Comparison of ENCODE assay signal across 24 cellular contexts in the genomic region with DNA sequence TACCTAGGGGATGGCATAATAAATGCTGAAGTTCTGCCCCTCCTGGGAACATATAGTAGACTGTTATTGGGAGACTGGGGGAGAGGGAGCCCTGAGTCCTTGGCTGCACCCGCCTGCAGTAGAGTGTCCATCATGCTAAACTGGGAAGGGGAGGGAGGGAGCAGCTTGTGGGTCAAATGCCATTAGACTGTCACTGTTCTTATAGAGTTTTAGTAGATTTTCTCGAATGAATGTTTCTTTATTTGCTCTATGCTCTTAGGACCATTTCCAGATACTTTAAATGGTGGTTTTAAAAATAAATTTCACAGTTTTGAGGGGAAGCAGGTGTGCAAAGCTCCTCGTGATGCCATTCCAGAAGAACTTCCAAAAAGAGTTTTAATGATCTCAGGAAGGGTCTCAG.
DNase-seq lines count a peak whose midpoint lies in the region; ATAC-seq, FAIRE-seq and TF ChIP-seq lines count a peak whose summit lies in the region.
"Had no signal": no experiment of that assay in that cellular context is flagged by ENCODE, and none has a peak within 500 bp of the region (broad histone marks: within the 10 kb centered on the region; RNA-seq: fewer than 3 reads in every experiment).

No MANE protein-coding gene starts in this region.

- CTCF ChIA-PET in HEK293 (lab: Yijun Ruan, JAX) (interaction anchor here (0.6 kb wide), 1 partner anchor 64 kb away, joined by 3 read pairs; no protein-coding TSS in a partner anchor), GM12878 (lab: Yijun Ruan, JAX) (no interaction called here)

- 35% methylated on average over 3 of the region's 3 CpGs for WGBS in GM12878 (ENCODE audit: insufficient coverage, insufficient replicate concordance, low lambda C conversion rate, missing lambda C conversion rate)
- WGBS in trophoblast cell (ENCODE audit: extremely low coverage, insufficient coverage, insufficient read length): no CpG with 5 or more reads among the region's 3 CpGs

- no peaks in the 10 kb centered on the region for H4K20me1 ChIP-seq in GM12878 (ENCODE audit: control insufficient read depth, insufficient read depth)
- no peaks in the 10 kb centered on the region for H4K20me1 ChIP-seq in GM23338 (replicated peaks; ENCODE audit: insufficient read depth)
- H4K20me1 ChIP-seq: BLaER1 had no signal

- H3K4me1 ChIP-seq in HEK293 (ENCODE audit: control insufficient read depth, insufficient read depth, low read length): 0 out of 2 replicates have a peak, but pooled peaks cover 4% of the 10 kb centered on the region
- peaks cover 3% of the 10 kb centered on the region for H3K4me1 ChIP-seq in RWPE2 (ENCODE audit: insufficient read depth, poor library complexity, severe bottlenecking)
- H3K4me1 ChIP-seq in GM12878 (ENCODE audit: control insufficient read depth, insufficient read depth, low read length): no peaks in the 10 kb centered on the region
- H3K4me1 ChIP-seq in trophoblast cell (ENCODE audit: control insufficient read depth in 1 of 2, insufficient read depth in 2 of 2, low read length in 2 of 2): peaks cover 2 to 4% of the 10 kb centered on the region in 2 experiments
- no peaks in the 10 kb centered on the region for H3K4me1 ChIP-seq in GM23338 (ENCODE audit: insufficient read depth)
- H3K4me1 ChIP-seq: BE2C had no signal

- H3K9me2 ChIP-seq in GM23338 (ENCODE audit: insufficient read depth): no peaks in the 10 kb centered on the region

- H3K36me3 Mint-ChIP-seq in GM23338 (ENCODE audit: low read depth): peaks cover 14% of the 10 kb centered on the region
- peaks cover 16% of the 10 kb centered on the region for H3K36me3 Mint-ChIP-seq in mesothelial cell of epicardium
- H3K36me3 Mint-ChIP-seq: CD14-positive monocyte; CD4-positive, alpha-beta memory T cell; CD4-positive, CD25-positive, alpha-beta regulatory T cell had no signal

- H3K36me3 ChIP-seq in HEK293 (ENCODE audit: control insufficient read depth in 2 of 2, insufficient read depth in 1 of 2, low read length in 2 of 2) (no peaks in the 10 kb centered on the region), RWPE2 (ENCODE audit: low read depth) (no peaks in the 10 kb centered on the region), GM12878 (ENCODE audit: control insufficient read depth in 2 of 2, insufficient read depth in 2 of 2, low read length in 1 of 2) (no peaks in the 10 kb centered on the region), trophoblast cell (ENCODE audit: control insufficient read depth in 1 of 2, insufficient read depth in 2 of 2, low read length in 2 of 2) (no peaks in the 10 kb centered on the region), GM23338 (ENCODE audit: insufficient read depth) (no peaks in the 10 kb centered on the region)
- H3K36me3 ChIP-seq: BE2C, BLaER1 had no signal

- in situ Hi-C loops in GM12878 (cut with MboI): no loop called here

- H3K9ac ChIP-seq in GM12878 (ENCODE audit: control insufficient read depth, insufficient read depth, low read length) (no peak overlapping the region), trophoblast cell (ENCODE audit: low read length) (no peak overlapping the region)
- H3K9ac ChIP-seq: BLaER1 had no signal

- H3K27ac Mint-ChIP-seq in GM23338 (no peak overlapping the region), mesothelial cell of epicardium (no peak overlapping the region)
- H3K27ac Mint-ChIP-seq: CD14-positive monocyte; CD4-positive, alpha-beta memory T cell; CD4-positive, CD25-positive, alpha-beta regulatory T cell; CD8-positive, alpha-beta memory T cell had no signal

- no peak overlapping the region for H3K4me2 ChIP-seq in GM12878 (ENCODE audit: control insufficient read depth, insufficient read depth)
- H3K4me2 ChIP-seq in trophoblast cell (ENCODE audit: low read length): no peak overlapping the region
- H3K4me2 ChIP-seq in GM23338: no peak overlapping the region
- H3K4me2 ChIP-seq: BLaER1 had no signal

- peaks cover 5% of the 10 kb centered on the region; the same call in 2 of the 3 replicates for H3K4me1 Mint-ChIP-seq in GM23338
- H3K4me1 Mint-ChIP-seq in mesothelial cell of epicardium: no peaks in the 10 kb centered on the region
- H3K4me1 Mint-ChIP-seq: CD14-positive monocyte; CD8-positive, alpha-beta memory T cell had no signal

- DNase-seq in RWPE2 (ENCODE audit: low spot score): no peak
- no peak for DNase-seq in GM12878 (ENCODE audit: low read depth, low spot score)
- DNase-seq in trophoblast cell: no peak
- DNase-seq in GM23338 (ENCODE audit: low spot score): no peak
- DNase-seq in mesothelial cell of epicardium (ENCODE audit: low spot score in 2 of 2, unreplicated experiment in 2 of 2): no peak
- DNase-seq: 8988T; ACHN; BE2C; C1 segment of cervical spinal cord; CD4-positive, alpha-beta memory T cell; CD4-positive, CD25-positive, alpha-beta regulatory T cell; CD8-positive, alpha-beta memory T cell; COR-L47; DMS 273 treated with DMSO at 0.1 percent for 48 hours; DMS153; GF-D8 had no signal

- H2BK5ac ChIP-seq in trophoblast cell (ENCODE audit: low read depth, low read length, poor library complexity): peak overlapping the region; percentile 63

- SMC1A ChIA-PET in GM12878 (lab: Charles Lee; ENCODE audit: uncharacterized antibody, unreplicated experiment): no interaction called here

- no peaks in the 10 kb centered on the region for H3K9me3 ChIP-seq in HEK293 (ENCODE audit: control insufficient read depth, insufficient read depth, low read depth, low read length)
- H3K9me3 ChIP-seq in RWPE2 (ENCODE audit: severe bottlenecking): no peaks in the 10 kb centered on the region
- no peaks in the 10 kb centered on the region; the same call in 2 of the 3 replicates for H3K9me3 ChIP-seq in GM12878 (replicated peaks; ENCODE audit: control insufficient read depth, insufficient read depth, low read length)
- no peaks in the 10 kb centered on the region for H3K9me3 ChIP-seq in trophoblast cell (ENCODE audit: insufficient read depth, low read depth, low read length)
- H3K9me3 ChIP-seq: BE2C had no signal

- FAIRE-seq in GM12878 (lab: Jason Lieb, UNC): no peak
- FAIRE-seq: A204.1, G401.6, GM18507, GM19239 had no signal

- no peak overlapping the region for H4K91ac ChIP-seq in trophoblast cell (ENCODE audit: low read depth, low read length)

- no peak overlapping the region for H3K18ac ChIP-seq in trophoblast cell (ENCODE audit: low read length)

- peaks cover 21% of the 10 kb centered on the region for H3K9me3 Mint-ChIP-seq in GM23338
- H3K9me3 Mint-ChIP-seq in mesothelial cell of epicardium: peaks cover 50% of the 10 kb centered on the region

- POLR2A ChIA-PET in HEK293 (lab: Yijun Ruan, JAX) (no interaction called here), GM12878 (lab: Charles Lee) (no interaction called here)

- no TSS peak for BruUV-seq in GM12878 (replicated peaks; lab: Mats Ljungman, UMichigan)

- H3K27ac ChIP-seq in HEK293 (ENCODE audit: extremely low read depth, low read depth, low read length) (no peak overlapping the region), RWPE2 (ENCODE audit: poor library complexity, severe bottlenecking) (peak overlapping the region; percentile 35), GM12878 (ENCODE audit: control insufficient read depth, insufficient read depth) (no peak overlapping the region), trophoblast cell (ENCODE audit: low read depth, low read length) (peak overlapping the region; percentile 53), GM23338 (ENCODE audit: low read depth) (no peak overlapping the region)
- H3K27ac ChIP-seq: BLaER1 had no signal

- no peaks in the 10 kb centered on the region for H3K27me3 ChIP-seq in RWPE2 (ENCODE audit: insufficient read depth, poor library complexity, severe bottlenecking)
- no peaks in the 10 kb centered on the region for H3K27me3 ChIP-seq in GM12878 (replicated peaks in 1 of 2; ENCODE audit: control insufficient read depth in 2 of 2, insufficient read depth in 2 of 2, low read length in 1 of 2)
- no peaks in the 10 kb centered on the region for H3K27me3 ChIP-seq in trophoblast cell (ENCODE audit: insufficient read depth, low read length)
- H3K27me3 ChIP-seq in GM23338 (ENCODE audit: insufficient read depth): no peaks in the 10 kb centered on the region
- H3K27me3 ChIP-seq: BE2C, BLaER1 had no signal

- H3K27me3 Mint-ChIP-seq in GM23338 (ENCODE audit: insufficient read depth, low read depth, poor library complexity) (no peaks in the 10 kb centered on the region), mesothelial cell of epicardium (ENCODE audit: low read depth) (no peaks in the 10 kb centered on the region)
- H3K27me3 Mint-ChIP-seq: CD4-positive, CD25-positive, alpha-beta regulatory T cell had no signal

- H3K4ac ChIP-seq in trophoblast cell (ENCODE audit: low read depth, low read length): no peak overlapping the region

- no peak for TF ChIP-seq EP300 in GM12878 (IDR thresholded peaks at IDR 0.05; ENCODE audit: borderline replicate concordance in 1 of 2, control insufficient read depth in 1 of 2, low read depth in 2 of 2, low read length in 2 of 2)

- H3K79me2 ChIP-seq in GM12878 (ENCODE audit: control insufficient read depth, insufficient read depth, low read length) (no peaks in the 10 kb centered on the region), trophoblast cell (ENCODE audit: control insufficient read depth, insufficient read depth, low read length, poor library complexity) (no peaks in the 10 kb centered on the region), GM23338 (replicated peaks; ENCODE audit: insufficient read depth) (no peaks in the 10 kb centered on the region)

- H2AK5ac ChIP-seq in trophoblast cell (ENCODE audit: low read length): no peak overlapping the region

- H4K8ac ChIP-seq in trophoblast cell (ENCODE audit: low read depth, low read length): no peak overlapping the region

- H3K23ac ChIP-seq in trophoblast cell (ENCODE audit: low read length): no peak overlapping the region

- H3K4me3 Mint-ChIP-seq in GM23338 (no peak overlapping the region), mesothelial cell of epicardium (no peak overlapping the region)
- H3K4me3 Mint-ChIP-seq: CD14-positive monocyte; CD4-positive, alpha-beta memory T cell; CD4-positive, CD25-positive, alpha-beta regulatory T cell; CD8-positive, alpha-beta memory T cell had no signal

- TF ChIP-seq RAD21 in GM12878 (IDR thresholded peaks at IDR 0.05; ENCODE audit: insufficient read depth, low read depth, low read length): no peak

- no peaks in the 10 kb centered on the region for H3F3A ChIP-seq in GM23338 (replicated peaks; ENCODE audit: low read depth)

- TF ChIP-seq POLR2A in GM12878 (IDR thresholded peaks at IDR 0.05; ENCODE audit: low read depth, low read length): no peak

- H4K12ac ChIP-seq in trophoblast cell (ENCODE audit: low read depth, low read length): no peak overlapping the region

- peak overlapping the region; percentile 22 for H2BK12ac ChIP-seq in trophoblast cell (ENCODE audit: low read length)

- no peak overlapping the region for H3K4me3 ChIP-seq in HEK293 (ENCODE audit: low read depth, low read length)
- H3K4me3 ChIP-seq in RWPE2 (ENCODE audit: severe bottlenecking): no peak overlapping the region
- no peak overlapping the region for H3K4me3 ChIP-seq in GM12878
- no peak overlapping the region for H3K4me3 ChIP-seq in trophoblast cell (ENCODE audit: low read depth, low read length)
- H3K4me3 ChIP-seq in GM23338: no peak overlapping the region
- H3K4me3 ChIP-seq: BLaER1 had no signal

- TF ChIP-seq CTCF in HEK293 (tag by site-specific recombination; IDR thresholded peaks at IDR 0.05): no peak
- no peak for TF ChIP-seq CTCF in RWPE2 (IDR thresholded peaks at IDR 0.05; ENCODE audit: poor library complexity, severe bottlenecking)
- TF ChIP-seq CTCF in GM12878 (IDR thresholded peaks at IDR 0.05 in 2 of 3, conservative IDR thresholded peaks at IDR 0.05 in 1 of 3; ENCODE audit: control insufficient read depth in 2 of 3, extremely low read depth in 1 of 3, insufficient read depth in 1 of 3, low read depth in 3 of 3, low read length in 3 of 3): no peak
- TF ChIP-seq CTCF in GM23338 (conservative IDR thresholded peaks at IDR 0.05; ENCODE audit: low read depth in 2 of 2): no peak
- TF ChIP-seq CTCF in mesothelial cell of epicardium (IDR thresholded peaks at IDR 0.05; ENCODE audit: unreplicated experiment): no peak

- peak overlapping the region; percentile 76 for H2BK120ac ChIP-seq in trophoblast cell (ENCODE audit: insufficient read depth, low read length, poor library complexity)

- no peak overlapping the region for H3K14ac ChIP-seq in trophoblast cell (ENCODE audit: low read length)

- RAD21 ChIA-PET in GM12878 (lab: Charles Lee; ENCODE audit: unreplicated experiment): no interaction called here

- intact Hi-C loops in GM12878 (cut with micrococcal nuclease; ENCODE audit: unreplicated experiment): no loop called here

- 0 out of 2 replicates have a peak overlapping the region, but pooled peaks have one; percentile 23 for H2AFZ ChIP-seq in GM12878 (ENCODE audit: control insufficient read depth, low read depth, low read length)
- H2AFZ ChIP-seq in trophoblast cell (ENCODE audit: insufficient read depth, low read length, poor library complexity): no peak overlapping the region
- H2AFZ ChIP-seq in GM23338: no peak overlapping the region

- no peak for ATAC-seq in RWPE2 (ENCODE audit: low read depth)
- no peak for ATAC-seq in GM12878
- no peak for ATAC-seq in GM23338
- ATAC-seq in GM18907 (IDR thresholded peaks at IDR 0.05; ENCODE audit: unreplicated experiment): no peak

- H3K79me1 ChIP-seq in trophoblast cell (ENCODE audit: low read length): peaks cover 3% of the 10 kb centered on the region

Comparison
In these comparisons a context has a peak if more than half of its experiments do, and no peak if none do; other contexts are left out.
1. H3K27ac ChIP-seq: peak in RWPE2 (single experiment) and trophoblast cell (single experiment); none in HEK293 (single experiment), GM12878 (single experiment) and GM23338 (single experiment).